In genomic region chrX:13151806-13152510, GRCh38 we compare ENCODE assay signal across 9 cellular contexts.
A peak's percentile ranks its signal among the peaks of the same experiment; 100 is the strongest.
DNase-seq lines count a peak whose midpoint lies in the region; ATAC-seq, FAIRE-seq and TF ChIP-seq lines count a peak whose summit lies in the region.
"Had no signal": no experiment of that assay in that cellular context is flagged by ENCODE, and none has a peak within 500 bp of the region (broad histone marks: within the 10 kb centered on the region; RNA-seq: fewer than 3 reads in every experiment).

No MANE protein-coding gene starts in this region.

- ATAC-seq in central memory CD8-positive, alpha-beta T cell (replicated peaks; ENCODE audit: extremely low read depth, poor library complexity, severe bottlenecking) = peak; percentile 95
- peak; percentile 96 for ATAC-seq in naive thymus-derived CD4-positive, alpha-beta T cell
- no peak for ATAC-seq in GM18505 (IDR thresholded peaks at IDR 0.05; ENCODE audit: unreplicated experiment)

- no peak for TF ChIP-seq CTCF in SK-N-SH (IDR thresholded peaks at IDR 0.05)

- H4K20me1 ChIP-seq in SK-N-SH (ENCODE audit: insufficient read depth) = no peaks in the 10 kb centered on the region

- peak overlapping the region; percentile 88 to 97 (median 94) for H3K27ac Mint-ChIP-seq in CD4-positive, alpha-beta memory T cell
- H3K27ac Mint-ChIP-seq in central memory CD8-positive, alpha-beta T cell (ENCODE audit: low read depth) = peak overlapping the region; percentile 73
- H3K27ac Mint-ChIP-seq in naive thymus-derived CD4-positive, alpha-beta T cell = peak overlapping the region; percentile 78 to 94 (median 85)

- TF ChIP-seq EP300 in SK-N-SH (IDR thresholded peaks at IDR 0.05; ENCODE audit: borderline replicate concordance in 1 of 2, low read depth in 1 of 2, low read length in 1 of 2) = no peak

- H3K4me3 ChIP-seq in CD4-positive, alpha-beta memory T cell (ENCODE audit: low read length in 2 of 2) = no peak overlapping the region
- H3K4me3 ChIP-seq in SK-N-SH (ENCODE audit: low read depth in 2 of 2, low read length in 1 of 2) (no peak overlapping the region), small intestine (ENCODE audit: low read depth in 1 of 2, low read length in 2 of 2) (no peak overlapping the region)
- H3K4me3 ChIP-seq in naive thymus-derived CD4-positive, alpha-beta T cell (ENCODE audit: low read length) = no peak overlapping the region

- peaks cover 22% of the 10 kb centered on the region for H3K4me1 ChIP-seq in CD4-positive, alpha-beta memory T cell (ENCODE audit: insufficient read depth, low read length)
- H3K4me1 ChIP-seq in SK-N-SH (ENCODE audit: control insufficient read depth in 1 of 2, insufficient read depth in 2 of 2, low read depth in 1 of 2, low read length in 1 of 2) = no peaks in the 10 kb centered on the region
- peaks cover 7 to 8% of the 10 kb centered on the region in 2 donors for H3K4me1 ChIP-seq in naive thymus-derived CD4-positive, alpha-beta T cell (ENCODE audit: control insufficient read depth in 2 of 2, insufficient read depth in 2 of 2, low read length in 2 of 2)
- no peaks in the 10 kb centered on the region for H3K4me1 ChIP-seq in small intestine (ENCODE audit: control insufficient read depth in 2 of 2, insufficient read depth in 1 of 2, low read depth in 1 of 2, low read length in 1 of 2)

- H3K27ac ChIP-seq in CD4-positive, alpha-beta memory T cell (ENCODE audit: low read depth, low read length) = peak overlapping the region; percentile 51
- peak overlapping the region in 1 of 2 experiments; percentile 70; a peak in 3 of 4 replicates for H3K27ac ChIP-seq in SK-N-SH (ENCODE audit: low read depth in 2 of 2, low read length in 1 of 2)
- H3K27ac ChIP-seq in naive thymus-derived CD4-positive, alpha-beta T cell (ENCODE audit: low read depth, low read length) = peak overlapping the region; percentile 55
- peak overlapping the region in 1 of 2 donors; percentile 80 for H3K27ac ChIP-seq in small intestine (ENCODE audit: low read depth in 1 of 2, low read length in 1 of 2)

- TF ChIP-seq POLR2A in GM18505 (IDR thresholded peaks at IDR 0.05; ENCODE audit: borderline replicate concordance, extremely low read depth, insufficient read depth, insufficient read length) = no peak

- H3K27me3 Mint-ChIP-seq in CD4-positive, alpha-beta memory T cell = no peaks in the 10 kb centered on the region
- no peaks in the 10 kb centered on the region for H3K27me3 Mint-ChIP-seq in central memory CD8-positive, alpha-beta T cell
- H3K27me3 Mint-ChIP-seq in naive thymus-derived CD4-positive, alpha-beta T cell = no peaks in the 10 kb centered on the region

- CTCF ChIA-PET in CD4-positive, alpha-beta memory T cell (lab: Charles Lee; ENCODE audit: partially characterized antibody) = interaction anchor here (1.0 to 2.2 kb wide), 4 partner anchors 12 to 336 kb away, joined by 3 to 7 read pairs (median 4); no protein-coding TSS in a partner anchor
- CTCF ChIA-PET in SK-N-SH (lab: Yijun Ruan, JAX) = interaction anchor here (0.5 kb wide), 1 partner anchor 432 kb away, joined by 3 read pairs; no protein-coding TSS in a partner anchor
- CTCF ChIA-PET in naive thymus-derived CD4-positive, alpha-beta T cell (lab: Charles Lee) = interaction anchor here (1.4 kb wide), 1 partner anchor 205 kb away, joined by 7 read pairs; no protein-coding TSS in a partner anchor

- H3K9me2 ChIP-seq in SK-N-SH = no peaks in the 10 kb centered on the region

- peak overlapping the region; percentile 23; the same call in 1 of the 2 replicates for H2AFZ ChIP-seq in SK-N-SH (ENCODE audit: low read depth)

- DNase-seq in CD4-positive, alpha-beta memory T cell = peak; percentile 76 to 89 (median 84)
- DNase-seq in SK-N-SH (no peak), cerebellar cortex (ENCODE audit: low spot score) (no peak), GM19238 (ENCODE audit: insufficient read length, low spot score) (no peak), small intestine (no peak)
- peak in 1 of 2 donors; percentile 42 for DNase-seq in central memory CD8-positive, alpha-beta T cell (ENCODE audit: low spot score in 2 of 2)
- DNase-seq in naive thymus-derived CD4-positive, alpha-beta T cell = peak in 7 of 9 donors; percentile 51 to 82 (median 80)
- DNase-seq: NCI-H2081 treated with DMSO at 0.1 percent for 48 hours had no signal

- H3F3A ChIP-seq in SK-N-SH (replicated peaks; ENCODE audit: insufficient read depth) = peaks cover 4% of the 10 kb centered on the region

- POLR2A ChIA-PET in CD4-positive, alpha-beta memory T cell (lab: Charles Lee; ENCODE audit: partially characterized antibody) = interaction anchor here (0.6 to 1.9 kb wide), 14 partner anchors 14 to 322 kb away, joined by 3 to 13 read pairs (median 4); no protein-coding TSS in a partner anchor
- POLR2A ChIA-PET in SK-N-SH (lab: Yijun Ruan, JAX) = no interaction called here
- POLR2A ChIA-PET in naive thymus-derived CD4-positive, alpha-beta T cell (lab: Charles Lee) = interaction anchor here (0.6 to 1.0 kb wide), 6 partner anchors 15 to 216 kb away, joined by 3 to 5 read pairs (median 3); no protein-coding TSS in a partner anchor

- peaks cover 10 to 34% (median 17%) of the 10 kb centered on the region in 4 donors for H3K4me1 Mint-ChIP-seq in CD4-positive, alpha-beta memory T cell
- H3K4me1 Mint-ChIP-seq in central memory CD8-positive, alpha-beta T cell = peaks cover 4% of the 10 kb centered on the region
- peaks cover 0 to 31% (median 18%) of the 10 kb centered on the region in 7 donors for H3K4me1 Mint-ChIP-seq in naive thymus-derived CD4-positive, alpha-beta T cell

- intact Hi-C loops in CD4-positive, alpha-beta memory T cell (cut with micrococcal nuclease) = loop anchor here (2.0 kb wide), 1 partner anchor 59 kb away; no protein-coding TSS in a partner anchor
- intact Hi-C loops in naive thymus-derived CD4-positive, alpha-beta T cell (cut with micrococcal nuclease) = loop anchor here (1.0 to 5.0 kb wide), 9 partner anchors 15 to 380 kb away; partner anchors contain the start of gene TMSB4X (in 1 of the 2)

- H3K9me3 Mint-ChIP-seq in CD4-positive, alpha-beta memory T cell = peaks cover 0 to 41% (median 29%) of the 10 kb centered on the region in 8 donors
- peaks cover 5% of the 10 kb centered on the region for H3K9me3 Mint-ChIP-seq in central memory CD8-positive, alpha-beta T cell
- H3K9me3 Mint-ChIP-seq in naive thymus-derived CD4-positive, alpha-beta T cell = peaks cover under 1 to 42% (median 13%) of the 10 kb centered on the region in 11 donors

- H3K4me3 Mint-ChIP-seq in CD4-positive, alpha-beta memory T cell = peak overlapping the region; percentile 32 to 73 (median 58)
- H3K4me3 Mint-ChIP-seq in central memory CD8-positive, alpha-beta T cell = peak overlapping the region; percentile 44
- peak overlapping the region; percentile 46 to 77 (median 68) for H3K4me3 Mint-ChIP-seq in naive thymus-derived CD4-positive, alpha-beta T cell

- H3K9me3 ChIP-seq in CD4-positive, alpha-beta memory T cell (ENCODE audit: control insufficient read depth in 1 of 2, low read length in 2 of 2) = no peaks in the 10 kb centered on the region
- H3K9me3 ChIP-seq in SK-N-SH (no peaks in the 10 kb centered on the region), small intestine (ENCODE audit: control insufficient read depth, low read depth) (no peaks in the 10 kb centered on the region)
- H3K9me3 ChIP-seq in naive thymus-derived CD4-positive, alpha-beta T cell (ENCODE audit: control insufficient read depth in 2 of 3, low read length in 3 of 3) = peaks cover 0 to 4% (median 0%) of the 10 kb centered on the region in 3 experiments

- TF ChIP-seq RAD21 in SK-N-SH (IDR thresholded peaks at IDR 0.05; ENCODE audit: low read length) = no peak

- no peaks in the 10 kb centered on the region for H3K27me3 ChIP-seq in CD4-positive, alpha-beta memory T cell (ENCODE audit: insufficient read depth, low read length)
- H3K27me3 ChIP-seq in SK-N-SH (ENCODE audit: insufficient read depth) = no peaks in the 10 kb centered on the region
- no peaks in the 10 kb centered on the region for H3K27me3 ChIP-seq in naive thymus-derived CD4-positive, alpha-beta T cell (ENCODE audit: control insufficient read depth in 2 of 2, insufficient read depth in 2 of 2, low read length in 2 of 2)
- H3K27me3 ChIP-seq in small intestine (ENCODE audit: control insufficient read depth in 2 of 2, insufficient read depth in 2 of 2, low read length in 2 of 2) = no peaks in the 10 kb centered on the region

- H3K9ac ChIP-seq in SK-N-SH = peak overlapping the region; percentile 44; the same call in 1 of the 2 replicates

- H3K36me3 ChIP-seq in CD4-positive, alpha-beta memory T cell (ENCODE audit: insufficient read depth, low read length) = no peaks in the 10 kb centered on the region
- no peaks in the 10 kb centered on the region for H3K36me3 ChIP-seq in SK-N-SH (replicated peaks in 1 of 2; ENCODE audit: control insufficient read depth in 1 of 2, insufficient read depth in 2 of 2, low read length in 1 of 2)
- H3K36me3 ChIP-seq in naive thymus-derived CD4-positive, alpha-beta T cell (ENCODE audit: control insufficient read depth in 2 of 3, insufficient read depth in 3 of 3, low read length in 3 of 3) = no peaks in the 10 kb centered on the region
- no peaks in the 10 kb centered on the region for H3K36me3 ChIP-seq in small intestine (ENCODE audit: control insufficient read depth in 2 of 2, insufficient read depth in 2 of 2, low read length in 2 of 2)

- H3K79me2 ChIP-seq in SK-N-SH (ENCODE audit: insufficient read depth) = no peaks in the 10 kb centered on the region

- peaks cover 0 to 4% of the 10 kb centered on the region in 2 donors for H3K36me3 Mint-ChIP-seq in CD4-positive, alpha-beta memory T cell
- H3K36me3 Mint-ChIP-seq in central memory CD8-positive, alpha-beta T cell (ENCODE audit: insufficient read depth) = peaks cover 4% of the 10 kb centered on the region
- H3K36me3 Mint-ChIP-seq in naive thymus-derived CD4-positive, alpha-beta T cell = peaks cover 0 to 23% (median 5%) of the 10 kb centered on the region in 5 donors

- H3K4me2 ChIP-seq in SK-N-SH = peak overlapping the region; percentile 26; the same call in 1 of the 2 replicates

- no peak for FAIRE-seq in small intestine (lab: Jason Lieb, UNC)

- 52% methylated on average over 8 of the region's 8 CpGs for WGBS in SK-N-SH (ENCODE audit: low lambda C conversion rate)
- 44 to 76% (median 73%) methylated on average over 8 of the region's 8 CpGs for WGBS in small intestine, 3 donors

TF ChIP-seq in SK-N-SH, 30 proteins besides CTCF, POLR2A, EP300 and RAD21:
- TF ChIP-seq TAF1 (IDR thresholded peaks at IDR 0.05; ENCODE audit: borderline replicate concordance, low read depth, low read length) (0 out of 2 replicates have a peak, but pooled peaks have one; percentile 15), GABPA (IDR thresholded peaks at IDR 0.05; ENCODE audit: low read depth) (no peak), SMC3 (IDR thresholded peaks at IDR 0.05; ENCODE audit: low read depth, low read length) (no peak)
- TF ChIP-seq, protein P1, sequence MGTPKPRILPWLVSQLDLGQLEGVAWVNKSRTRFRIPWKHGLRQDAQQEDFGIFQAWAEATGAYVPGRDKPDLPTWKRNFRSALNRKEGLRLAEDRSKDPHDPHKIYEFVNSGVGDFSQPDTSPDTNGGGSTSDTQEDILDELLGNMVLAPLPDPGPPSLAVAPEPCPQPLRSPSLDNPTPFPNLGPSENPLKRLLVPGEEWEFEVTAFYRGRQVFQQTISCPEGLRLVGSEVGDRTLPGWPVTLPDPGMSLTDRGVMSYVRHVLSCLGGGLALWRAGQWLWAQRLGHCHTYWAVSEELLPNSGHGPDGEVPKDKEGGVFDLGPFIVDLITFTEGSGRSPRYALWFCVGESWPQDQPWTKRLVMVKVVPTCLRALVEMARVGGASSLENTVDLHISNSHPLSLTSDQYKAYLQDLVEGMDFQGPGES (IDR thresholded peaks at IDR 0.05; ENCODE audit: low read depth, low read length) = no peak

Comparison
In these comparisons a context has a peak if more than half of its experiments do, and no peak if none do; other contexts are left out.
1. DNase-seq: peak in CD4-positive, alpha-beta memory T cell (5 of 5) and naive thymus-derived CD4-positive, alpha-beta T cell (7 of 9); none in SK-N-SH (single experiment), cerebellar cortex (single experiment), GM19238 (single experiment) and small intestine (single experiment).
2. Peak in every context shown above with its lines, with median percentiles within 50 percentile points of each other: H3K27ac Mint-ChIP-seq and H3K4me3 Mint-ChIP-seq.